ENCODE assay signal across 1 cellular context in the genomic region with DNA sequence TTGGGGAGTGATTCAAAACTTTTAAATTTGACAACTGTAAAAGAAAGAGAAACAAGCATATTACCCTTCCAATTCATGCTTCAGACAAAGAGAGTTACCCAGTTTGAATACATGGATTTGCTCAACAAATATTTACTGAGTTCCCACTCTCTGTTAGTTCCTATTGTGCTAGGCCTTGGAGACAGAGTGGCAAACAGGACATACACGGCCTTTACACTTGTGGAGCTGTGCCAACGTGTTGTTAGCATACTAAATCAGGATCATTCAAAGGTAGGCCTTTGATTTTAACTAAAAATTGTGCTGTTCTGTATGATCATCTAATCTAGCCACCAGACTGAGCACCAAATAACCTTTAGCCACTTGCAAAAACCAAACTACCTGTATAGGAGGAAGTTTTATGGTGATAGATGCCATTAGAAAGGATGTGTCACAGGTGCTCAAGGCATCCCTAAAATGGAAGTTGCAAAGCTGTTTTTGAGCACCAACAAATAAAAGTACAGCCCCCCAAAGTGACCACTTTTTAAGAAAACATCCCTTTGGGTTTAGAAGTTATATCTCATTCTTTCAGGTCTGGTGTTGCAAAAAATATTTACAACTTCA.
TF ChIP-seq lines count a peak whose summit lies in the region.

No MANE protein-coding gene starts in this region.

TF ChIP-seq in HepG2, 621 proteins besides CTCF, POLR2A, EP300 and RAD21 (continued from another document and continues in another):
- TF ChIP-seq, protein P1, sequence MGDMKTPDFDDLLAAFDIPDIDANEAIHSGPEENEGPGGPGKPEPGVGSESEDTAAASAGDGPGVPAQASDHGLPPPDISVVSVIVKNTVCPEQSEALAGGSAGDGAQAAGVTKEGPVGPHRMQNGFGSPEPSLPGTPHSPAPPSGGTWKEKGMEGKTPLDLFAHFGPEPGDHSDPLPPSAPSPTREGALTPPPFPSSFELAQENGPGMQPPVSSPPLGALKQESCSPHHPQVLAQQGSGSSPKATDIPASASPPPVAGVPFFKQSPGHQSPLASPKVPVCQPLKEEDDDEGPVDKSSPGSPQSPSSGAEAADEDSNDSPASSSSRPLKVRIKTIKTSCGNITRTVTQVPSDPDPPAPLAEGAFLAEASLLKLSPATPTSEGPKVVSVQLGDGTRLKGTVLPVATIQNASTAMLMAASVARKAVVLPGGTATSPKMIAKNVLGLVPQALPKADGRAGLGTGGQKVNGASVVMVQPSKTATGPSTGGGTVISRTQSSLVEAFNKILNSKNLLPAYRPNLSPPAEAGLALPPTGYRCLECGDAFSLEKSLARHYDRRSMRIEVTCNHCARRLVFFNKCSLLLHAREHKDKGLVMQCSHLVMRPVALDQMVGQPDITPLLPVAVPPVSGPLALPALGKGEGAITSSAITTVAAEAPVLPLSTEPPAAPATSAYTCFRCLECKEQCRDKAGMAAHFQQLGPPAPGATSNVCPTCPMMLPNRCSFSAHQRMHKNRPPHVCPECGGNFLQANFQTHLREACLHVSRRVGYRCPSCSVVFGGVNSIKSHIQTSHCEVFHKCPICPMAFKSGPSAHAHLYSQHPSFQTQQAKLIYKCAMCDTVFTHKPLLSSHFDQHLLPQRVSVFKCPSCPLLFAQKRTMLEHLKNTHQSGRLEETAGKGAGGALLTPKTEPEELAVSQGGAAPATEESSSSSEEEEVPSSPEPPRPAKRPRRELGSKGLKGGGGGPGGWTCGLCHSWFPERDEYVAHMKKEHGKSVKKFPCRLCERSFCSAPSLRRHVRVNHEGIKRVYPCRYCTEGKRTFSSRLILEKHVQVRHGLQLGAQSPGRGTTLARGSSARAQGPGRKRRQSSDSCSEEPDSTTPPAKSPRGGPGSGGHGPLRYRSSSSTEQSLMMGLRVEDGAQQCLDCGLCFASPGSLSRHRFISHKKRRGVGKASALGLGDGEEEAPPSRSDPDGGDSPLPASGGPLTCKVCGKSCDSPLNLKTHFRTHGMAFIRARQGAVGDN (CRISPR knock-in tag; IDR thresholded peaks at IDR 0.05): no peak
- TF ChIP-seq SMYD3 (CRISPR knock-in tag; IDR thresholded peaks at IDR 0.05): peak; percentile 83; the same call in 1 of the 2 replicates
- TF ChIP-seq PHF21A (CRISPR knock-in tag; IDR thresholded peaks at IDR 0.05): peak; percentile 97
- no peak for TF ChIP-seq ETS1 (CRISPR knock-in tag; IDR thresholded peaks at IDR 0.05)
- TF ChIP-seq RARA (CRISPR knock-in tag; IDR thresholded peaks at IDR 0.05): peak; percentile 88
- TF ChIP-seq, protein P2, sequence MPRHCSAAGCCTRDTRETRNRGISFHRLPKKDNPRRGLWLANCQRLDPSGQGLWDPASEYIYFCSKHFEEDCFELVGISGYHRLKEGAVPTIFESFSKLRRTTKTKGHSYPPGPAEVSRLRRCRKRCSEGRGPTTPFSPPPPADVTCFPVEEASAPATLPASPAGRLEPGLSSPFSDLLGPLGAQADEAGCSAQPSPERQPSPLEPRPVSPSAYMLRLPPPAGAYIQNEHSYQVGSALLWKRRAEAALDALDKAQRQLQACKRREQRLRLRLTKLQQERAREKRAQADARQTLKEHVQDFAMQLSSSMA (CRISPR knock-in tag; IDR thresholded peaks at IDR 0.05): no peak
- no peak for TF ChIP-seq ZFP62 (CRISPR knock-in tag; IDR thresholded peaks at IDR 0.05)
- no peak for TF ChIP-seq RFX5 (IDR thresholded peaks at IDR 0.05; ENCODE audit: low read depth, low read length)
- TF ChIP-seq SMARCC2 (IDR thresholded peaks at IDR 0.05): no peak
- peak; percentile 56 for TF ChIP-seq TFE3 (CRISPR knock-in tag; IDR thresholded peaks at IDR 0.05)
- TF ChIP-seq ZSCAN21 (CRISPR knock-in tag; IDR thresholded peaks at IDR 0.05; ENCODE audit: borderline replicate concordance): no peak
- TF ChIP-seq ZNF496 (CRISPR knock-in tag; IDR thresholded peaks at IDR 0.05; ENCODE audit: insufficient replicate concordance): no peak
- no peak for TF ChIP-seq KLF12 (CRISPR knock-in tag; IDR thresholded peaks at IDR 0.05; ENCODE audit: borderline replicate concordance)
- TF ChIP-seq PLRG1 (conservative IDR thresholded peaks at IDR 0.05): no peak
- peak; percentile 57; the same call in 1 of the 2 replicates for TF ChIP-seq ZNF816 (CRISPR knock-in tag; IDR thresholded peaks at IDR 0.05; ENCODE audit: borderline replicate concordance)
- TF ChIP-seq, protein P3, sequence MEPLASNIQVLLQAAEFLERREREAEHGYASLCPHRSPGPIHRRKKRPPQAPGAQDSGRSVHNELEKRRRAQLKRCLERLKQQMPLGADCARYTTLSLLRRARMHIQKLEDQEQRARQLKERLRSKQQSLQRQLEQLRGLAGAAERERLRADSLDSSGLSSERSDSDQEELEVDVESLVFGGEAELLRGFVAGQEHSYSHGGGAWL (CRISPR knock-in tag; IDR thresholded peaks at IDR 0.05): no peak
- TF ChIP-seq, protein P4, sequence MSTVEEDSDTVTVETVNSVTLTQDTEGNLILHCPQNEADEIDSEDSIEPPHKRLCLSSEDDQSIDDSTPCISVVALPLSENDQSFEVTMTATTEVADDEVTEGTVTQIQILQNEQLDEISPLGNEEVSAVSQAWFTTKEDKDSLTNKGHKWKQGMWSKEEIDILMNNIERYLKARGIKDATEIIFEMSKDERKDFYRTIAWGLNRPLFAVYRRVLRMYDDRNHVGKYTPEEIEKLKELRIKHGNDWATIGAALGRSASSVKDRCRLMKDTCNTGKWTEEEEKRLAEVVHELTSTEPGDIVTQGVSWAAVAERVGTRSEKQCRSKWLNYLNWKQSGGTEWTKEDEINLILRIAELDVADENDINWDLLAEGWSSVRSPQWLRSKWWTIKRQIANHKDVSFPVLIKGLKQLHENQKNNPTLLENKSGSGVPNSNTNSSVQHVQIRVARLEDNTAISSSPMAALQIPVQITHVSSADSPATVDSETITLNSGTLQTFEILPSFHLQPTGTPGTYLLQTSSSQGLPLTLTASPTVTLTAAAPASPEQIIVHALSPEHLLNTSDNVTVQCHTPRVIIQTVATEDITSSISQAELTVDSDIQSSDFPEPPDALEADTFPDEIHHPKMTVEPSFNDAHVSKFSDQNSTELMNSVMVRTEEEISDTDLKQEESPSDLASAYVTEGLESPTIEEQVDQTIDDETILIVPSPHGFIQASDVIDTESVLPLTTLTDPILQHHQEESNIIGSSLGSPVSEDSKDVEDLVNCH (CRISPR knock-in tag; IDR thresholded peaks at IDR 0.05): no peak
- TF ChIP-seq CHCHD3 (CRISPR knock-in tag; IDR thresholded peaks at IDR 0.05): no peak
- TF ChIP-seq ZNF678 (CRISPR knock-in tag; IDR thresholded peaks at IDR 0.05): no peak
- TF ChIP-seq IRF2 (CRISPR knock-in tag; IDR thresholded peaks at IDR 0.05): peak; percentile 73
- TF ChIP-seq ZNF839 (CRISPR knock-in tag; IDR thresholded peaks at IDR 0.05; ENCODE audit: borderline replicate concordance): no peak
- TF ChIP-seq ASH2L (IDR thresholded peaks at IDR 0.05; ENCODE audit: insufficient read length, low read depth, low read length): peak; percentile 54
- TF ChIP-seq, protein P5, sequence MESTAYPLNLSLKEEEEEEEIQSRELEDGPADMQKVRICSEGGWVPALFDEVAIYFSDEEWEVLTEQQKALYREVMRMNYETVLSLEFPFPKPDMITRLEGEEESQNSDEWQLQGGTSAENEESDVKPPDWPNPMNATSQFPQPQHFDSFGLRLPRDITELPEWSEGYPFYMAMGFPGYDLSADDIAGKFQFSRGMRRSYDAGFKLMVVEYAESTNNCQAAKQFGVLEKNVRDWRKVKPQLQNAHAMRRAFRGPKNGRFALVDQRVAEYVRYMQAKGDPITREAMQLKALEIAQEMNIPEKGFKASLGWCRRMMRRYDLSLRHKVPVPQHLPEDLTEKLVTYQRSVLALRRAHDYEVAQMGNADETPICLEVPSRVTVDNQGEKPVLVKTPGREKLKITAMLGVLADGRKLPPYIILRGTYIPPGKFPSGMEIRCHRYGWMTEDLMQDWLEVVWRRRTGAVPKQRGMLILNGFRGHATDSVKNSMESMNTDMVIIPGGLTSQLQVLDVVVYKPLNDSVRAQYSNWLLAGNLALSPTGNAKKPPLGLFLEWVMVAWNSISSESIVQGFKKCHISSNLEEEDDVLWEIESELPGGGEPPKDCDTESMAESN (CRISPR knock-in tag; conservative IDR thresholded peaks at IDR 0.05): peak; percentile 75; the same call in 1 of the 2 replicates
- TF ChIP-seq, protein P6, sequence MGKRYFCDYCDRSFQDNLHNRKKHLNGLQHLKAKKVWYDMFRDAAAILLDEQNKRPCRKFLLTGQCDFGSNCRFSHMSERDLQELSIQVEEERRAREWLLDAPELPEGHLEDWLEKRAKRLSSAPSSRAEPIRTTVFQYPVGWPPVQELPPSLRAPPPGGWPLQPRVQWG (CRISPR knock-in tag; IDR thresholded peaks at IDR 0.05; ENCODE audit: borderline replicate concordance, low read depth): no peak
- no peak for TF ChIP-seq AFF4 (CRISPR knock-in tag; IDR thresholded peaks at IDR 0.05)
